9 cellular contexts compared by ENCODE assay signal in the genomic region with DNA sequence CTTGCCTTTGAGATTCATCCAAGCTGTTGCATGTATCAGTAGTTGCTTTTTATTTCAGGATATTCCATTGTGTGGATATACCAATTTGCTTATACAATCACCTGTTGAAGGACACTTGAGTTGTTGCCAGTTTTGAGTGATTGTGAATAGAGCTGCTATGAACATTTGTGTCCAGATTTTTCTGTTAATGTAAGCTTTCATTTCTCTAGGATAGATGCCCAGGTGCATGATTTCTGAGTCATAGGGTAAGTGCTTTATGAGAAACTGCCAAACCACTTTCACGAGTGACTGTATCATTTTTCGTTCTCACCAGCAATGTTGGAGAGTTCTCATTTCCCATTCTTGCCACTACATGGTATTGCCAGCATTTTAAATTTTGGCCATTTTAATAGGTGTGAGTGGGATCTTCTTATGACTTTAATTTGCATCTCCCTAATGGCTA.
A peak's percentile ranks its signal among the peaks of the same experiment; 100 is the strongest.
DNase-seq lines count a peak whose midpoint lies in the region; ATAC-seq, FAIRE-seq and TF ChIP-seq lines count a peak whose summit lies in the region.
"Had no signal": no experiment of that assay in that cellular context is flagged by ENCODE, and none has a peak within 500 bp of the region (broad histone marks: within the 10 kb centered on the region; RNA-seq: fewer than 3 reads in every experiment).

No MANE protein-coding gene starts in this region.

- no peak overlapping the region for H3K4me3 ChIP-seq in hepatocyte
- H3K4me3 ChIP-seq: K562 had no signal

- H3K9me3 Mint-ChIP-seq in osteocyte (ENCODE audit: unreplicated experiment): no peaks in the 10 kb centered on the region
- H3K9me3 Mint-ChIP-seq in effector memory CD8-positive, alpha-beta T cell: peaks cover 0 to 1% of the 10 kb centered on the region in 2 donors

- no peaks in the 10 kb centered on the region for H4K20me1 ChIP-seq in hepatocyte (ENCODE audit: insufficient read depth, poor library complexity, severe bottlenecking)

- peaks cover 87% of the 10 kb centered on the region for H3K79me2 ChIP-seq in hepatocyte

- no peak overlapping the region for H3K27ac Mint-ChIP-seq in osteocyte (ENCODE audit: unreplicated experiment)
- peak overlapping the region in 1 of 2 donors; percentile 16 for H3K27ac Mint-ChIP-seq in effector memory CD8-positive, alpha-beta T cell

- no peak overlapping the region for H2AFZ ChIP-seq in hepatocyte

- no peaks in the 10 kb centered on the region for H3K27me3 ChIP-seq in hepatocyte

- 85% methylated on average over 2 of the region's 2 CpGs for WGBS in hepatocyte (ENCODE audit: low lambda C conversion rate, missing lambda C conversion rate)

- FAIRE-seq in GM18507 (lab: Jason Lieb, UNC): peak; percentile 99
- peak; percentile 73 for FAIRE-seq in H54 (lab: Jason Lieb, UNC)
- FAIRE-seq: K562 had no signal

- peaks cover 12% of the 10 kb centered on the region for H3K36me3 Mint-ChIP-seq in osteocyte (ENCODE audit: unreplicated experiment)
- H3K36me3 Mint-ChIP-seq in effector memory CD8-positive, alpha-beta T cell (ENCODE audit: insufficient read depth): no peaks in the 10 kb centered on the region

- no peaks in the 10 kb centered on the region for H3K4me1 ChIP-seq in hepatocyte (ENCODE audit: insufficient read depth)

- TF ChIP-seq POLR2A in H54 (IDR thresholded peaks at IDR 0.05; ENCODE audit: low read depth, low read length): no peak

- no peaks in the 10 kb centered on the region for H3K27me3 Mint-ChIP-seq in osteocyte (ENCODE audit: unreplicated experiment)
- H3K27me3 Mint-ChIP-seq in effector memory CD8-positive, alpha-beta T cell: no peaks in the 10 kb centered on the region

- no peak overlapping the region for H3K4me3 Mint-ChIP-seq in osteocyte (ENCODE audit: unreplicated experiment)
- no peak overlapping the region for H3K4me3 Mint-ChIP-seq in effector memory CD8-positive, alpha-beta T cell

- no peak overlapping the region for H3K27ac ChIP-seq in hepatocyte

- H3K4me1 Mint-ChIP-seq in osteocyte (ENCODE audit: unreplicated experiment): peaks cover 17% of the 10 kb centered on the region
- H3K4me1 Mint-ChIP-seq in effector memory CD8-positive, alpha-beta T cell (ENCODE audit: low read depth in 2 of 2): peaks cover 1 to 19% of the 10 kb centered on the region in 2 donors

- H3K4me2 ChIP-seq in hepatocyte: no peak overlapping the region

- TF ChIP-seq CTCF in hepatocyte (IDR thresholded peaks at IDR 0.05; ENCODE audit: poor library complexity) (no peak), osteocyte (IDR thresholded peaks at IDR 0.05) (no peak)

- H3K9me2 ChIP-seq in hepatocyte (replicated peaks; ENCODE audit: insufficient read depth): no peaks in the 10 kb centered on the region

- H3K9me3 ChIP-seq in hepatocyte (ENCODE audit: low read depth): no peaks in the 10 kb centered on the region

- peak; percentile 46 for ATAC-seq in esophagus mucosa
- ATAC-seq in effector memory CD8-positive, alpha-beta T cell (replicated peaks): no peak
- ATAC-seq: K562 had no signal

- DNase-seq in GM18507 (ENCODE audit: extremely low spot score, insufficient read length, low read depth) (peak; percentile 14), H54 (ENCODE audit: insufficient read length, low spot score) (peak; percentile 1), NCI-H1092 (lab: John Stamatoyannopoulos, UW) (peak; percentile 32), hepatocyte (ENCODE audit: low spot score) (no peak), osteocyte (ENCODE audit: extremely low spot score, unreplicated experiment) (no peak), occipital lobe (lab: John Stamatoyannopoulos, UW) (no peak)
- no peak for DNase-seq in effector memory CD8-positive, alpha-beta T cell

- H3K36me3 ChIP-seq in hepatocyte (replicated peaks; ENCODE audit: insufficient read depth, low read depth): no peaks in the 10 kb centered on the region

Comparison
In these comparisons a context has a peak if more than half of its experiments do, and no peak if none do; other contexts are left out.
1. DNase-seq: peak in GM18507 (single experiment), H54 (single experiment) and NCI-H1092 (single experiment); none in hepatocyte (single experiment), osteocyte (single experiment), occipital lobe (single experiment) and effector memory CD8-positive, alpha-beta T cell (0 of 3).